8 cellular contexts compared by ENCODE assay signal in genomic region chr1:34984435-34985062, GRCh38. TPM values are rescaled to one million over a fixed set of nuclear protein-coding genes. Genes with fewer than 3 reads are reported as not detected.
DNase-seq lines count a peak whose midpoint lies in the region; ATAC-seq, FAIRE-seq and TF ChIP-seq lines count a peak whose summit lies in the region.

No MANE protein-coding gene starts in this region.

- TF ChIP-seq CTCF in DND-41 (IDR thresholded peaks at IDR 0.05; ENCODE audit: borderline replicate concordance, extremely low read depth, low read length, poor library complexity, severe bottlenecking) (no peak), K562 (IDR thresholded peaks at IDR 0.05 in 2 of 3, conservative IDR thresholded peaks at IDR 0.05 in 1 of 3; ENCODE audit: insufficient read depth in 2 of 3, low read depth in 1 of 3, low read length in 3 of 3) (no peak)

- H3K4me1 Mint-ChIP-seq in immature natural killer cell, result peaks cover 40 to 55% of the 10 kb centered on the region in 2 donors

- H3K9me3 ChIP-seq in DND-41 (ENCODE audit: insufficient read depth, low read length, severe bottlenecking) (no peaks in the 10 kb centered on the region), K562 (replicated peaks; ENCODE audit: control insufficient read depth, insufficient read depth, low read depth, low read length) (no peaks in the 10 kb centered on the region), skeletal muscle tissue (ENCODE audit: control insufficient read depth in 3 of 3, low read length in 3 of 3) (no peaks in the 10 kb centered on the region)

- WGBS in K562 (ENCODE audit: insufficient coverage, low coverage, missing lambda C conversion rate), result under 1% methylated on average over 9 of the region's 14 CpGs

- CTCF ChIA-PET in K562 (lab: Yijun Ruan, JAX; ENCODE audit: low intra/inter-chr PET ratio), result no interaction called here

- peaks cover 31% of the 10 kb centered on the region for H3K4me1 ChIP-seq in DND-41 (ENCODE audit: insufficient read depth, low read length)
- peaks cover 6 to 8% of the 10 kb centered on the region in 2 experiments; a peak in 4 of 5 replicates for H3K4me1 ChIP-seq in K562 (replicated peaks in 1 of 2; ENCODE audit: control insufficient read depth in 2 of 2, insufficient read depth in 2 of 2, low read length in 2 of 2)
- H3K4me1 ChIP-seq in skeletal muscle tissue (ENCODE audit: control insufficient read depth in 3 of 3, insufficient read depth in 3 of 3, low read length in 3 of 3), result peaks cover 9 to 15% (median 14%) of the 10 kb centered on the region in 3 donors

- ATAC-seq in DND-41 (ENCODE audit: insufficient read depth, low read depth) (peak; percentile 15; the same call in 2 of the 3 replicates), GM21619 (IDR thresholded peaks at IDR 0.05; ENCODE audit: unreplicated experiment) (peak; percentile 14), K562 (peak; percentile 64)

- peak overlapping the region; percentile 56 to 94 for H3K4me3 ChIP-seq in DND-41 (ENCODE audit: low read depth in 1 of 2, low read length in 2 of 2)
- H3K4me3 ChIP-seq in K562, result peak overlapping the region; percentile 53
- H3K4me3 ChIP-seq in skeletal muscle tissue (ENCODE audit: low read length in 3 of 3), result peak overlapping the region; percentile 76 to 79 (median 77)

- H3K4me2 ChIP-seq in DND-41 (ENCODE audit: insufficient read depth, low read length) (peak overlapping the region; percentile 71), K562 (ENCODE audit: insufficient read depth, low read length) (peak overlapping the region; percentile 91)

- TF ChIP-seq EP300 in K562 (IDR thresholded peaks at IDR 0.05; ENCODE audit: low read length), result no peak

- peak overlapping the region; percentile 92 to 99 (median 96) for H3K27ac Mint-ChIP-seq in immature natural killer cell

- no peaks in the 10 kb centered on the region for H4K20me1 ChIP-seq in DND-41 (ENCODE audit: insufficient read depth, low read length)
- H4K20me1 ChIP-seq in K562 (replicated peaks; ENCODE audit: control insufficient read depth, insufficient read depth, low read length), result no peaks in the 10 kb centered on the region

- peak; percentile 79 for FAIRE-seq in K562 (lab: Jason Lieb, UNC)

- in situ Hi-C loops in K562 (cut with MboI), result no loop called here

- H3K9me1 ChIP-seq in K562 (ENCODE audit: control insufficient read depth, insufficient read depth, low read length), result peaks cover 3% of the 10 kb centered on the region

- peaks cover 0 to 12% (median 4%) of the 10 kb centered on the region in 3 donors for H3K36me3 Mint-ChIP-seq in immature natural killer cell

- H3K36me3 ChIP-seq in DND-41 (ENCODE audit: insufficient read depth, low read length) (peaks cover 11% of the 10 kb centered on the region), K562 (ENCODE audit: control insufficient read depth, insufficient read depth, low read length) (peaks cover 14% of the 10 kb centered on the region; the same call in 2 of the 3 replicates), skeletal muscle tissue (ENCODE audit: control insufficient read depth in 3 of 3, insufficient read depth in 3 of 3, low read length in 3 of 3) (peaks cover 0 to 2% (median 0%) of the 10 kb centered on the region in 3 donors)

- POLR2A ChIA-PET in K562 (lab: Yijun Ruan, JAX), result interaction anchor here (0.6 to 6.0 kb wide), 13 partner anchors 9 to 455 kb away, joined by 3 to 28 read pairs (median 4); partner anchors contain the start of genes SFPQ and ZMYM6

- no peak for TF ChIP-seq POLR2A in K562 (conservative IDR thresholded peaks at IDR 0.05)

- H3K27me3 ChIP-seq in DND-41 (ENCODE audit: insufficient read depth, low read length, poor library complexity), result no peaks in the 10 kb centered on the region
- H3K27me3 ChIP-seq in K562 (ENCODE audit: control insufficient read depth in 2 of 2, insufficient read depth in 2 of 2, low read length in 2 of 2), result no peaks in the 10 kb centered on the region
- peaks cover 0 to 3% (median 0%) of the 10 kb centered on the region in 3 donors for H3K27me3 ChIP-seq in skeletal muscle tissue (ENCODE audit: control insufficient read depth in 3 of 3, insufficient read depth in 3 of 3, low read length in 3 of 3)

- peak; percentile 47 for DNase-seq in DND-41
- peak; percentile 50 for DNase-seq in NCI-H510A (lab: John Stamatoyannopoulos, UW)
- DNase-seq in K562 (ENCODE audit: extremely low read depth in 1 of 4, low spot score in 3 of 4), result peak; percentile 55 to 72 (median 64)
- DNase-seq in immature natural killer cell, result peak in 2 of 3 donors; percentile 4 to 5
- no peak for DNase-seq in KG1 (lab: John Stamatoyannopoulos, UW)
- no peak for DNase-seq in NCI-H1694 treated with DMSO at 0.1 percent for 48 hours (lab: John Stamatoyannopoulos, UW)

- intact Hi-C loops in K562 (cut with micrococcal nuclease), result no loop called here

- H3K27ac ChIP-seq in DND-41 (ENCODE audit: low read length), result peak overlapping the region; percentile 90
- peak overlapping the region; percentile 74 for H3K27ac ChIP-seq in K562 (ENCODE audit: extremely low read depth, low read depth, low read length)
- H3K27ac ChIP-seq in skeletal muscle tissue (ENCODE audit: low read depth, low read length), result peak overlapping the region; percentile 80

- BruUV-seq in K562 (replicated peaks; lab: Mats Ljungman, UMichigan), result TSS peak; percentile 54

- H2AFZ ChIP-seq in DND-41 (ENCODE audit: low read depth, low read length) (peak overlapping the region; percentile 100), K562 (ENCODE audit: low read depth, low read length) (peak overlapping the region; percentile 97)

- no peaks in the 10 kb centered on the region for H3K27me3 Mint-ChIP-seq in immature natural killer cell (ENCODE audit: low read depth in 3 of 3)

- no peak for TF ChIP-seq RAD21 in K562 (CRISPR knock-in tag; conservative IDR thresholded peaks at IDR 0.05 in 1 of 2, IDR thresholded peaks at IDR 0.05 in 1 of 2)

- no peaks in the 10 kb centered on the region for H3K9me3 Mint-ChIP-seq in immature natural killer cell

- H3K4me3 Mint-ChIP-seq in immature natural killer cell, result peak overlapping the region; percentile 97 to 99 (median 99)

- H3K79me2 ChIP-seq in DND-41 (ENCODE audit: insufficient read depth, low read length) (peaks cover 26% of the 10 kb centered on the region), K562 (ENCODE audit: control insufficient read depth, insufficient read depth, low read length) (peaks cover 12% of the 10 kb centered on the region; the same call in 2 of the 3 replicates)

- H3K9ac ChIP-seq in DND-41 (ENCODE audit: low read depth, low read length), result peak overlapping the region; percentile 80
- peak overlapping the region; percentile 83 to 95 for H3K9ac ChIP-seq in K562 (ENCODE audit: insufficient read depth in 1 of 2, low read depth in 2 of 2, low read length in 2 of 2)
- peak overlapping the region; percentile 70 to 84 (median 80) for H3K9ac ChIP-seq in skeletal muscle tissue (ENCODE audit: low read depth in 1 of 3, low read length in 3 of 3)

RNA-seq across cellular contexts. Expression of gene TMEM35B, which starts 0.6 kb away (rescaled TPM):
- total RNA-seq in K562 (2011; cell fraction: chromatin; rRNA removed; ENCODE audit: low replicate concordance), result 9.8 and 19.4 TPM in 2 replicates
- total RNA-seq in K562 (2011; cell fraction: nucleolus; rRNA removed), result 37.8 and 41.2 TPM in 2 replicates
- 37.2 and 43.2 TPM in 2 replicates for total RNA-seq in K562 (2011; cell fraction: nucleoplasm; rRNA removed)
- 11.4 and 13.1 TPM in 2 replicates for total RNA-seq in K562 (2014; rRNA removed)
- 18.9 and 19.8 TPM in 2 replicates for total RNA-seq in K562 (2014; rRNA removed; fragmentation: Illumina TruSeq; extraction: Trizol)
- 11.4 and 11.7 TPM in 2 replicates for total RNA-seq in K562 (2015; rRNA removed; fragmentation: Illumina TruSeq; extraction: Trizol)
- total RNA-seq in K562 (2021), result 15.6 and 17.3 TPM in 2 replicates
- 42.7 and 43.5 TPM in 2 replicates for polyA plus RNA-seq in K562 (2011; rRNA removed)
- 30.7 and 36.1 TPM in 2 replicates for polyA plus RNA-seq in K562 (2011; cell fraction: cytosol; rRNA removed)
- 15.2 and 18.2 TPM in 2 replicates for polyA plus RNA-seq in K562 (2011; cell fraction: nucleus; rRNA removed)
- polyA plus RNA-seq in K562 (2012), result 31.1 and 33.9 TPM in 2 replicates
- 18.5 and 21.4 TPM in 2 replicates for polyA plus RNA-seq in K562 (2014; fragmentation: Illumina TruSeq; extraction: Trizol)
- polyA plus RNA-seq in K562 (2014; fragmentation: Nextera tagmentation; extraction: Ambion mirVana), result 100 to 1,000 TPM; 123 to 142 TPM
- 21.6 and 21.8 TPM in 2 replicates for polyA plus RNA-seq in K562 (2014; rRNA removed)
- 15.9 and 16.5 TPM in 2 replicates for polyA minus RNA-seq in K562 (2011; rRNA and poly(A)+ RNA removed)
- 3.9 and 13.7 TPM in 2 replicates for polyA minus RNA-seq in K562 (2011; cell fraction: cytosol; rRNA and poly(A)+ RNA removed)
- polyA minus RNA-seq in K562 (2011; cell fraction: nucleus; rRNA and poly(A)+ RNA removed), result 3.7 and 4.2 TPM in 2 replicates
- polyA plus RNA-seq in immature natural killer cell, result 100 to 1,000 TPM; 124 to 214 (median 186) TPM
- 23.0 TPM for total RNA-seq in skeletal muscle tissue

RNA-seq across cellular contexts. Expression of gene ZMYM6, which starts 47.2 kb away (rescaled TPM):
- total RNA-seq in K562 (2011; cell fraction: chromatin; rRNA removed; ENCODE audit: low replicate concordance), result 68.5 and 124 TPM in 2 replicates
- 42.4 and 49.6 TPM in 2 replicates for total RNA-seq in K562 (2011; cell fraction: nucleolus; rRNA removed)
- total RNA-seq in K562 (2011; cell fraction: nucleoplasm; rRNA removed), result 65.0 and 87.1 TPM in 2 replicates
- total RNA-seq in K562 (2014; rRNA removed), result 8.9 and 9.0 TPM in 2 replicates
- 19.7 and 20.8 TPM in 2 replicates for total RNA-seq in K562 (2014; rRNA removed; fragmentation: Illumina TruSeq; extraction: Trizol)
- 15.8 and 18.7 TPM in 2 replicates for total RNA-seq in K562 (2015; rRNA removed; fragmentation: Illumina TruSeq; extraction: Trizol)
- total RNA-seq in K562 (2021), result 19.3 and 21.4 TPM in 2 replicates
- polyA plus RNA-seq in K562 (2011; rRNA removed), result 19.6 and 22.6 TPM in 2 replicates
- 6.0 and 11.4 TPM in 2 replicates for polyA plus RNA-seq in K562 (2011; cell fraction: cytosol; rRNA removed)
- 48.1 and 49.8 TPM in 2 replicates for polyA plus RNA-seq in K562 (2011; cell fraction: nucleus; rRNA removed)
- 13.0 and 15.5 TPM in 2 replicates for polyA plus RNA-seq in K562 (2012)
- 16.6 and 21.6 TPM in 2 replicates for polyA plus RNA-seq in K562 (2014; fragmentation: Illumina TruSeq; extraction: Trizol)
- 10 to 100 TPM; 14.6 to 21.9 TPM for polyA plus RNA-seq in K562 (2014; fragmentation: Nextera tagmentation; extraction: Ambion mirVana)
- 15.8 TPM in 2 replicates for polyA plus RNA-seq in K562 (2014; rRNA removed)
- polyA minus RNA-seq in K562 (2011; rRNA and poly(A)+ RNA removed), result 20.9 and 33.6 TPM in 2 replicates
- 8.9 and 29.3 TPM in 2 replicates for polyA minus RNA-seq in K562 (2011; cell fraction: cytosol; rRNA and poly(A)+ RNA removed)
- 33.1 and 54.0 TPM in 2 replicates for polyA minus RNA-seq in K562 (2011; cell fraction: nucleus; rRNA and poly(A)+ RNA removed)
- polyA plus RNA-seq in immature natural killer cell, result 1 to 10 TPM; 5.9 to 8.0 (median 6.2) TPM
- total RNA-seq in skeletal muscle tissue, result 15.1 TPM

RNA-seq across cellular contexts. Expression of gene DLGAP3, which starts 55.1 kb away (rescaled TPM):
- 0.30 TPM in 1 of 2 replicates, not detected in the other for total RNA-seq in K562 (2011; cell fraction: chromatin; rRNA removed; ENCODE audit: low replicate concordance)
- total RNA-seq in K562 (2011; cell fraction: nucleolus; rRNA removed), result 0.17 TPM in 1 of 2 replicates, not detected in the other
- not detected in 2 replicates for total RNA-seq in K562 (2011; cell fraction: nucleoplasm; rRNA removed)
- total RNA-seq in K562 (2014; rRNA removed) (not detected in 2 replicates), K562 (2014; rRNA removed; fragmentation: Illumina TruSeq; extraction: Trizol) (not detected in 2 replicates), K562 (2015; rRNA removed; fragmentation: Illumina TruSeq; extraction: Trizol) (not detected in 2 replicates), K562 (2021) (0.07 and 0.18 TPM in 2 replicates), skeletal muscle tissue (not detected)
- polyA plus RNA-seq in K562 (2011; rRNA removed) (0.01 and 0.03 TPM in 2 replicates), K562 (2014; fragmentation: Illumina TruSeq; extraction: Trizol) (0.04 TPM in 1 of 2 replicates, not detected in the other), K562 (2014; fragmentation: Nextera tagmentation; extraction: Ambion mirVana) (not detected), K562 (2014; rRNA removed) (0.01 and 0.16 TPM in 2 replicates), immature natural killer cell (under 1 TPM in 1 of 3 donors, not detected in 2; 0.10 TPM)
- 0.01 and 0.15 TPM in 2 replicates for polyA plus RNA-seq in K562 (2011; cell fraction: cytosol; rRNA removed)
- polyA plus RNA-seq in K562 (2011; cell fraction: nucleus; rRNA removed), result 0.03 and 0.26 TPM in 2 replicates
- 0.03 and 0.05 TPM in 2 replicates for polyA plus RNA-seq in K562 (2012)
- not detected in 2 replicates for polyA minus RNA-seq in K562 (2011; rRNA and poly(A)+ RNA removed)
- not detected in 2 replicates for polyA minus RNA-seq in K562 (2011; cell fraction: cytosol; rRNA and poly(A)+ RNA removed)
- polyA minus RNA-seq in K562 (2011; cell fraction: nucleus; rRNA and poly(A)+ RNA removed), result 0.13 TPM in 1 of 2 replicates, not detected in the other

Comparison
In these comparisons a context has a peak if more than half of its experiments do, and no peak if none do; other contexts are left out.
1. ATAC-seq: peak in every context shown above with its lines; median percentile 64 in K562; 15 in DND-41; 14 in GM21619.
2. DNase-seq: peak in DND-41 (single experiment), NCI-H510A (single experiment), K562 (4 of 4) and immature natural killer cell (2 of 3); none in KG1 (single experiment) and NCI-H1694 treated with DMSO at 0.1 percent for 48 hours (single experiment).
3. Peak in every context shown above with its lines, with median percentiles within 50 percentile points of each other: H3K27ac ChIP-seq, H3K4me3 ChIP-seq and H3K9ac ChIP-seq.